Comparison of ENCODE assay signal across 1 cellular context in the genomic region with DNA sequence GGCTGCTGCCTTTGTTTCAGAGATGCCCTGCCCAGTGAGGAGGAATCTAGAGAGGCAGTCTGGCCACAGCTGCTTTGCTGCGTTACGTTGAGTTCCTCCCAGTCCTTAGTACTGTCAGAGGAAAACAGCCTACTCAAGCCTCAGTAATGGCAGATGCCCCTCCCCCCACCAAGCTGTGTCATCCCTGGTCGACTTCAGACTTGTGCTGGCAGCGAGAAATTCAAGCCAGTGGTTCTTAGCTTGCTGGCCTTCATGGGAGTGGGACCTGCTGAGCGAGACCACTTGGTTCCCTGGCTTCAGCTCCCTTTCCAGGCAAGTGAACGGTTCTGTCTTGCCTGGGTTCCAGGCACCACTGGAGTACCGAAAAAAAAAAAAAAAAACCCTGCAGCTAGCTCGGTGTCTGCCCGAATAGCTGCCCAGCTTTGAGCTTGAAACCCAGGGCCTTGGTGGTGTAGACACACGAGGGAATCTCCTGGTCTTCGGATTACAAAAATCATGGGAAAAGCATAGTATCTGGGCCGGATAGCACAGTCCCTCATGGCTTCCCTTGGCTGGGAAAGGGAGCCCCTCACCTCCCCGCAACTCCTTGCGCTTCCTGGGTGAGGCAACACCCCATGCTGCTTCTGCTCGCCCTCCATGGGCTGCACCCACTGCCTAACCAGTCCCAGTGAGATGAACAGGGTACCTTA.
A peak's percentile ranks its signal among the peaks of the same experiment; 100 is the strongest.
TF ChIP-seq lines count a peak whose summit lies in the region.

No MANE protein-coding gene starts in this region.

TF ChIP-seq in K562, 482 proteins besides CTCF, POLR2A, EP300 and RAD21 (continued from another document and continues in another):
- TF ChIP-seq, protein P1, sequence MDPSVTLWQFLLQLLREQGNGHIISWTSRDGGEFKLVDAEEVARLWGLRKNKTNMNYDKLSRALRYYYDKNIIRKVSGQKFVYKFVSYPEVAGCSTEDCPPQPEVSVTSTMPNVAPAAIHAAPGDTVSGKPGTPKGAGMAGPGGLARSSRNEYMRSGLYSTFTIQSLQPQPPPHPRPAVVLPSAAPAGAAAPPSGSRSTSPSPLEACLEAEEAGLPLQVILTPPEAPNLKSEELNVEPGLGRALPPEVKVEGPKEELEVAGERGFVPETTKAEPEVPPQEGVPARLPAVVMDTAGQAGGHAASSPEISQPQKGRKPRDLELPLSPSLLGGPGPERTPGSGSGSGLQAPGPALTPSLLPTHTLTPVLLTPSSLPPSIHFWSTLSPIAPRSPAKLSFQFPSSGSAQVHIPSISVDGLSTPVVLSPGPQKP (CRISPR knock-in tag; IDR thresholded peaks at IDR 0.05) = no peak
- TF ChIP-seq, protein P2, sequence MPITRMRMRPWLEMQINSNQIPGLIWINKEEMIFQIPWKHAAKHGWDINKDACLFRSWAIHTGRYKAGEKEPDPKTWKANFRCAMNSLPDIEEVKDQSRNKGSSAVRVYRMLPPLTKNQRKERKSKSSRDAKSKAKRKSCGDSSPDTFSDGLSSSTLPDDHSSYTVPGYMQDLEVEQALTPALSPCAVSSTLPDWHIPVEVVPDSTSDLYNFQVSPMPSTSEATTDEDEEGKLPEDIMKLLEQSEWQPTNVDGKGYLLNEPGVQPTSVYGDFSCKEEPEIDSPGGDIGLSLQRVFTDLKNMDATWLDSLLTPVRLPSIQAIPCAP (CRISPR knock-in tag; IDR thresholded peaks at IDR 0.05; ENCODE audit: borderline replicate concordance) = no peak
- TF ChIP-seq, protein P3, sequence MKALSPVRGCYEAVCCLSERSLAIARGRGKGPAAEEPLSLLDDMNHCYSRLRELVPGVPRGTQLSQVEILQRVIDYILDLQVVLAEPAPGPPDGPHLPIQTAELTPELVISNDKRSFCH (CRISPR knock-in tag; IDR thresholded peaks at IDR 0.05) = no peak
- TF ChIP-seq, protein P3 (tag; IDR thresholded peaks at IDR 0.05) = no peak
- TF ChIP-seq MCM3 (IDR thresholded peaks at IDR 0.05) (no peak), ZC3H4 (CRISPR knock-in tag; IDR thresholded peaks at IDR 0.05; ENCODE audit: borderline replicate concordance) (no peak), MYC (IDR thresholded peaks at IDR 0.05; ENCODE audit: low read depth, low read length) (no peak), MYC (CRISPR knock-in tag; IDR thresholded peaks at IDR 0.05; ENCODE audit: borderline replicate concordance, low read depth) (no peak), ZNF507 (tag; conservative IDR thresholded peaks at IDR 0.05) (no peak), ZNF41 (CRISPR knock-in tag; conservative IDR thresholded peaks at IDR 0.05) (no peak), KHSRP (IDR thresholded peaks at IDR 0.05) (no peak), SRF (CRISPR knock-in tag; IDR thresholded peaks at IDR 0.05) (no peak), SAP30 (IDR thresholded peaks at IDR 0.05; ENCODE audit: borderline replicate concordance, insufficient read depth, low read depth, low read length, poor library complexity, severe bottlenecking) (no peak), RHOXF2B (CRISPR knock-in tag; conservative IDR thresholded peaks at IDR 0.05) (no peak), CEBPG (CRISPR knock-in tag; IDR thresholded peaks at IDR 0.05) (no peak), CEBPG (tag; conservative IDR thresholded peaks at IDR 0.05 in 1 of 2, IDR thresholded peaks at IDR 0.05 in 1 of 2) (peak; percentile 66 to 86), EWSR1 (IDR thresholded peaks at IDR 0.05; ENCODE audit: borderline replicate concordance, low read depth, partially characterized antibody) (no peak), TBP (optimal IDR thresholded peaks at IDR 0.05; ENCODE audit: low read depth, low read length) (no peak), ELF4 (CRISPR knock-in tag; IDR thresholded peaks at IDR 0.05) (no peak), ZNF707 (CRISPR knock-in tag; conservative IDR thresholded peaks at IDR 0.05) (no peak), ERF (CRISPR knock-in tag; IDR thresholded peaks at IDR 0.05) (no peak), FOXJ2 (tag; IDR thresholded peaks at IDR 0.05) (no peak), NEUROD1 (IDR thresholded peaks at IDR 0.05; ENCODE audit: borderline replicate concordance, low read depth, low read length, partially characterized antibody) (no peak), PPARD (CRISPR knock-in tag; IDR thresholded peaks at IDR 0.05) (no peak), ZNF23 (CRISPR knock-in tag; IDR thresholded peaks at IDR 0.05) (no peak), SAFB2 (IDR thresholded peaks at IDR 0.05; ENCODE audit: borderline replicate concordance, low read depth, low read length, severe bottlenecking) (no peak), ZEB2 (IDR thresholded peaks at IDR 0.05) (no peak)
- TF ChIP-seq, protein P4, sequence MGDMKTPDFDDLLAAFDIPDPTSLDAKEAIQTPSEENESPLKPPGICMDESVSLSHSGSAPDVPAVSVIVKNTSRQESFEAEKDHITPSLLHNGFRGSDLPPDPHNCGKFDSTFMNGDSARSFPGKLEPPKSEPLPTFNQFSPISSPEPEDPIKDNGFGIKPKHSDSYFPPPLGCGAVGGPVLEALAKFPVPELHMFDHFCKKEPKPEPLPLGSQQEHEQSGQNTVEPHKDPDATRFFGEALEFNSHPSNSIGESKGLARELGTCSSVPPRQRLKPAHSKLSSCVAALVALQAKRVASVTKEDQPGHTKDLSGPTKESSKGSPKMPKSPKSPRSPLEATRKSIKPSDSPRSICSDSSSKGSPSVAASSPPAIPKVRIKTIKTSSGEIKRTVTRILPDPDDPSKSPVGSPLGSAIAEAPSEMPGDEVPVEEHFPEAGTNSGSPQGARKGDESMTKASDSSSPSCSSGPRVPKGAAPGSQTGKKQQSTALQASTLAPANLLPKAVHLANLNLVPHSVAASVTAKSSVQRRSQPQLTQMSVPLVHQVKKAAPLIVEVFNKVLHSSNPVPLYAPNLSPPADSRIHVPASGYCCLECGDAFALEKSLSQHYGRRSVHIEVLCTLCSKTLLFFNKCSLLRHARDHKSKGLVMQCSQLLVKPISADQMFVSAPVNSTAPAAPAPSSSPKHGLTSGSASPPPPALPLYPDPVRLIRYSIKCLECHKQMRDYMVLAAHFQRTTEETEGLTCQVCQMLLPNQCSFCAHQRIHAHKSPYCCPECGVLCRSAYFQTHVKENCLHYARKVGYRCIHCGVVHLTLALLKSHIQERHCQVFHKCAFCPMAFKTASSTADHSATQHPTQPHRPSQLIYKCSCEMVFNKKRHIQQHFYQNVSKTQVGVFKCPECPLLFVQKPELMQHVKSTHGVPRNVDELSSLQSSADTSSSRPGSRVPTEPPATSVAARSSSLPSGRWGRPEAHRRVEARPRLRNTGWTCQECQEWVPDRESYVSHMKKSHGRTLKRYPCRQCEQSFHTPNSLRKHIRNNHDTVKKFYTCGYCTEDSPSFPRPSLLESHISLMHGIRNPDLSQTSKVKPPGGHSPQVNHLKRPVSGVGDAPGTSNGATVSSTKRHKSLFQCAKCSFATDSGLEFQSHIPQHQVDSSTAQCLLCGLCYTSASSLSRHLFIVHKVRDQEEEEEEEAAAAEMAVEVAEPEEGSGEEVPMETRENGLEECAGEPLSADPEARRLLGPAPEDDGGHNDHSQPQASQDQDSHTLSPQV (IDR thresholded peaks at IDR 0.05) = peak; percentile 81
- TF ChIP-seq, protein P5, sequence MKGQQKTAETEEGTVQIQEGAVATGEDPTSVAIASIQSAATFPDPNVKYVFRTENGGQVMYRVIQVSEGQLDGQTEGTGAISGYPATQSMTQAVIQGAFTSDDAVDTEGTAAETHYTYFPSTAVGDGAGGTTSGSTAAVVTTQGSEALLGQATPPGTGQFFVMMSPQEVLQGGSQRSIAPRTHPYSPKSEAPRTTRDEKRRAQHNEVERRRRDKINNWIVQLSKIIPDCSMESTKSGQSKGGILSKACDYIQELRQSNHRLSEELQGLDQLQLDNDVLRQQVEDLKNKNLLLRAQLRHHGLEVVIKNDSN (CRISPR knock-in tag; IDR thresholded peaks at IDR 0.05) = no peak
- TF ChIP-seq, protein P6, sequence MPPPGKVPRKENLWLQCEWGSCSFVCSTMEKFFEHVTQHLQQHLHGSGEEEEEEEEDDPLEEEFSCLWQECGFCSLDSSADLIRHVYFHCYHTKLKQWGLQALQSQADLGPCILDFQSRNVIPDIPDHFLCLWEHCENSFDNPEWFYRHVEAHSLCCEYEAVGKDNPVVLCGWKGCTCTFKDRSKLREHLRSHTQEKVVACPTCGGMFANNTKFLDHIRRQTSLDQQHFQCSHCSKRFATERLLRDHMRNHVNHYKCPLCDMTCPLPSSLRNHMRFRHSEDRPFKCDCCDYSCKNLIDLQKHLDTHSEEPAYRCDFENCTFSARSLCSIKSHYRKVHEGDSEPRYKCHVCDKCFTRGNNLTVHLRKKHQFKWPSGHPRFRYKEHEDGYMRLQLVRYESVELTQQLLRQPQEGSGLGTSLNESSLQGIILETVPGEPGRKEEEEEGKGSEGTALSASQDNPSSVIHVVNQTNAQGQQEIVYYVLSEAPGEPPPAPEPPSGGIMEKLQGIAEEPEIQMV (tag; conservative IDR thresholded peaks at IDR 0.05; ENCODE audit: low read depth) = no peak
- TF ChIP-seq, protein P7, sequence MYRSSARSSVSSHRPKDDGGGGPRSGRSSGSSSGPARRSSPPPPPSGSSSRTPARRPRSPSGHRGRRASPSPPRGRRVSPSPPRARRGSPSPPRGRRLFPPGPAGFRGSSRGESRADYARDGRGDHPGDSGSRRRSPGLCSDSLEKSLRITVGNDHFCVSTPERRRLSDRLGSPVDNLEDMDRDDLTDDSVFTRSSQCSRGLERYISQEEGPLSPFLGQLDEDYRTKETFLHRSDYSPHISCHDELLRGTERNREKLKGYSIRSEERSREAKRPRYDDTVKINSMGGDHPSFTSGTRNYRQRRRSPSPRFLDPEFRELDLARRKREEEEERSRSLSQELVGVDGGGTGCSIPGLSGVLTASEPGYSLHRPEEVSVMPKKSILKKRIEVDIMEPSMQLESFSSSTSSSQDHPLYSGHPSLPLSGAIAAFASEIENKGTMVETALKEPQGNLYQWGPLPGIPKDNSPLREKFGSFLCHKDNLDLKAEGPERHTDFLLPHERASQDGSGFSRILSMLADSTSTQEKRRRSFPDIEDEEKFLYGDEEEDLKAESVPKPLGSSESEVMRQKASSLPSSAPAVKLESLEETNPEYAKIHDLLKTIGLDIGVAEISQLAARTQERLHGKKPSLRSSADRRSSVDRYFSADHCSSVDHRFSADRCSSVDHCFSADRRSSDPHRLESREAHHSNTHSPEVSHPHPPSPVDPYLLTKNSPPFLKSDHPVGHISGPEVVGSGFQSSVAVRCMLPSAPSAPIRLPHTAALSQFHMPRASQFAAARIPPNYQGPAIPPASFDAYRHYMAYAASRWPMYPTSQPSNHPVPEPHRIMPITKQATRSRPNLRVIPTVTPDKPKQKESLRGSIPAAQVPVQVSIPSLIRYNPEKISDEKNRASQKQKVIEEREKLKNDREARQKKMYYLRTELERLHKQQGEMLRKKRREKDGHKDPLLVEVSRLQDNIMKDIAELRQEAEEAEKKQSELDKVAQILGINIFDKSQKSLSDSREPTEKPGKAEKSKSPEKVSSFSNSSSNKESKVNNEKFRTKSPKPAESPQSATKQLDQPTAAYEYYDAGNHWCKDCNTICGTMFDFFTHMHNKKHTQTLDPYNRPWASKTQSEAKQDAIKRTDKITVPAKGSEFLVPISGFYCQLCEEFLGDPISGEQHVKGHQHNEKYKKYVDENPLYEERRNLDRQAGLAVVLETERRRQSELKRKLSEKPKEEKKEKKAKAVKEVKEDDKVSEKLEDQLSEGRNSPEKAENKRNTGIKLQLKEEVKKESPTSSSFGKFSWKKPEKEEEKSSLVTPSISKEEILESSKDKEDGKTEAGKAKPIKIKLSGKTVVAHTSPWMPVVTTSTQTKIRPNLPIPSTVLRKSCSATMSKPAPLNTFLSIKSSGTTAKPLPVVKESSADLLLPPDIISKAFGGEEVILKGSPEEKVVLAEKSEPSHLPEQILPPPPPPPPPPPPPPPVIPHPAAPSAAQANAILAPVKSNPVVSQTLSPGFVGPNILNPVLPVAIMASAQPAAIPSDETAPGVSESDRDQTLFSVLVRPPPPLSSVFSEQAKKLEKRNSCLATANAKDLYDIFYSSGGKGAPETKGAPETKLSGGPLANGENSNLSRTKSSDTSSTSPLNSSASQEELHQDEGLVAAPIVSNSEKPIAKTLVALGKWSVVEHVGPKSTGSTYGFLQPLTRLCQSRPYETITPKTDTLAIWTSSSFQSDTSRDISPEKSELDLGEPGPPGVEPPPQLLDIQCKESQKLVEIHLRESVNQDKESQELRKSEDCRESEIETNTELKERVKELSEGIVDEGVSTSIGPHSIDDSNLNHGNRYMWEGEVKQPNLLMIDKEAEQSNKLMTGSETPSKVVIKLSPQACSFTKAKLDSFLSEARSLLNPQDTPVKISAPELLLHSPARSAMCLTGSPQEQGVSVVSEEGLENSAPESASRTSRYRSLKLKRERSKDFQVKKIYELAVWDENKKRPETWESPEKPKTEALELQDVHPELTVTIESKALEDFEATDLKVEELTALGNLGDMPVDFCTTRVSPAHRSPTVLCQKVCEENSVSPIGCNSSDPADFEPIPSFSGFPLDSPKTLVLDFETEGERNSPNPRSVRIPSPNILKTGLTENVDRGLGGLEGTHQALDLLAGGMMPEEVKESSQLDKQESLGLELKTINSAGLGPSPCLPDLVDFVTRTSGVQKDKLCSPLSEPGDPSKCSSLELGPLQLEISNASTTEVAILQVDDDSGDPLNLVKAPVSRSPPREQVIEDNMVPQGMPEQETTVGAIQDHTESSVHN (IDR thresholded peaks at IDR 0.05; ENCODE audit: borderline replicate concordance in 1 of 2, low read depth in 1 of 2) = no peak
- TF ChIP-seq, protein P8, sequence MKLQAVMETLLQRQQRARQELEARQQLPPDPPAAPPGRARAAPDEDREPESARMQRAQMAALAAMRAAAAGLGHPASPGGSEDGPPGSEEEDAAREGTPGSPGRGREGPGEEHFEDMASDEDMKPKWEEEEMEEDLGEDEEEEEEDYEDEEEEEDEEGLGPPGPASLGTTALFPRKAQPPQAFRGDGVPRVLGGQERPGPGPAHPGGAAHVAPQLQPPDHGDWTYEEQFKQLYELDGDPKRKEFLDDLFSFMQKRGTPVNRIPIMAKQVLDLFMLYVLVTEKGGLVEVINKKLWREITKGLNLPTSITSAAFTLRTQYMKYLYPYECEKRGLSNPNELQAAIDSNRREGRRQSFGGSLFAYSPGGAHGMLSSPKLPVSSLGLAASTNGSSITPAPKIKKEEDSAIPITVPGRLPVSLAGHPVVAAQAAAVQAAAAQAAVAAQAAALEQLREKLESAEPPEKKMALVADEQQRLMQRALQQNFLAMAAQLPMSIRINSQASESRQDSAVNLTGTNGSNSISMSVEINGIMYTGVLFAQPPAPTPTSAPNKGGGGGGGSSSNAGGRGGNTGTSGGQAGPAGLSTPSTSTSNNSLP (IDR thresholded peaks at IDR 0.05; ENCODE audit: borderline replicate concordance, low read depth, low read length) = no peak
